ENCODE assay signal across 1 cellular context in the genomic region with DNA sequence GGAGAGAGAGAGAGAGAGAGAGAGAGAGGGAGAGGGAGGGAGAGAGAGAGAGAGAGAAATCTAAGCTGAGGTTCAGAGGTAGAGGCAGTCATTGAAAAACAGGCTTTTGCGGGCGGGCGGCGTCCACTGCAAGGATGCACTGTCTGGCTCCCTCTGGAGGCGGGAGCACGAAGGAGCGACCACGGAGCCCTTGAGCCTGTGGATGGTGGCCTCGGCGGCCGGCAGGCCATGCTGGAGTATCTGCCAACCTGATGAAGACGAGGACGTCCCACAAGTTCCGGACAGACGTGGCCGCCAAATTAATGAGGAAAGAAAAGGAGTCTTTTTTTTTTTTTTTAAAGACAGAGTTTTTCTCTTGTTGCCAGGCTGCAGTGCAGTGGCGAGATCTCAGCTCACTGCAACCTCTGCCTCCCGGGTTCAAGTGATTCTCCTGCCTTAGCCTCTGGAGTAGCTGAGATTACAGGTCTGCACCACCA.
TF ChIP-seq lines count a peak whose summit lies in the region.

No MANE protein-coding gene starts in this region.

TF ChIP-seq in K562, 482 proteins besides CTCF, POLR2A, EP300 and RAD21 (continued from another document):
- TF ChIP-seq SMAD2 (IDR thresholded peaks at IDR 0.05; ENCODE audit: low read depth, low read length), result no peak
- TF ChIP-seq, protein P1, sequence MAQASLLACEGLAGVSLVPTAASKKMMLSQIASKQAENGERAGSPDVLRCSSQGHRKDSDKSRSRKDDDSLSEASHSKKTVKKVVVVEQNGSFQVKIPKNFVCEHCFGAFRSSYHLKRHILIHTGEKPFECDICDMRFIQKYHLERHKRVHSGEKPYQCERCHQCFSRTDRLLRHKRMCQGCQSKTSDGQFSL (CRISPR knock-in tag; IDR thresholded peaks at IDR 0.05), result 0 out of 2 replicates have a peak, but pooled peaks have one; percentile 23
- TF ChIP-seq, protein P1 (tag; IDR thresholded peaks at IDR 0.05), result no peak
- no peak for TF ChIP-seq NFE2L1 (tag; IDR thresholded peaks at IDR 0.05; ENCODE audit: borderline replicate concordance, low read depth)
- TF ChIP-seq HDAC2 (IDR thresholded peaks at IDR 0.05), result 0 out of 2 replicates have a peak, but pooled peaks have one; percentile 26
- TF ChIP-seq BDP1 (IDR thresholded peaks at IDR 0.05; ENCODE audit: insufficient read depth, insufficient read length), result no peak
- no peak for TF ChIP-seq HNRNPL (IDR thresholded peaks at IDR 0.05; ENCODE audit: low read depth, low read length)
- TF ChIP-seq CEBPG (CRISPR knock-in tag; IDR thresholded peaks at IDR 0.05), result no peak
- no peak for TF ChIP-seq CEBPG (tag; conservative IDR thresholded peaks at IDR 0.05 in 1 of 2, IDR thresholded peaks at IDR 0.05 in 1 of 2)
- no peak for TF ChIP-seq MXI1 (IDR thresholded peaks at IDR 0.05; ENCODE audit: low read depth, low read length)
- 0 out of 2 replicates have a peak, but pooled peaks have one; percentile 65 for TF ChIP-seq LARP7 (IDR thresholded peaks at IDR 0.05)
- TF ChIP-seq RBM39 (optimal IDR thresholded peaks at IDR 0.05; ENCODE audit: low read depth, low read length), result peak; percentile 95
- peak in 2 of 3 experiments; percentile 45 to 46 for TF ChIP-seq YY1 (IDR thresholded peaks at IDR 0.05; ENCODE audit: borderline replicate concordance in 1 of 3, control insufficient read depth in 1 of 3, extremely low read depth in 1 of 3, insufficient read depth in 3 of 3, insufficient read length in 1 of 3, insufficient replicate concordance in 2 of 3, low read depth in 1 of 3, low read length in 2 of 3)
- no peak for TF ChIP-seq PTRF (tag; IDR thresholded peaks at IDR 0.05)
- TF ChIP-seq POLR2G (IDR thresholded peaks at IDR 0.05; ENCODE audit: low read depth, low read length), result no peak
- TF ChIP-seq, protein P2, sequence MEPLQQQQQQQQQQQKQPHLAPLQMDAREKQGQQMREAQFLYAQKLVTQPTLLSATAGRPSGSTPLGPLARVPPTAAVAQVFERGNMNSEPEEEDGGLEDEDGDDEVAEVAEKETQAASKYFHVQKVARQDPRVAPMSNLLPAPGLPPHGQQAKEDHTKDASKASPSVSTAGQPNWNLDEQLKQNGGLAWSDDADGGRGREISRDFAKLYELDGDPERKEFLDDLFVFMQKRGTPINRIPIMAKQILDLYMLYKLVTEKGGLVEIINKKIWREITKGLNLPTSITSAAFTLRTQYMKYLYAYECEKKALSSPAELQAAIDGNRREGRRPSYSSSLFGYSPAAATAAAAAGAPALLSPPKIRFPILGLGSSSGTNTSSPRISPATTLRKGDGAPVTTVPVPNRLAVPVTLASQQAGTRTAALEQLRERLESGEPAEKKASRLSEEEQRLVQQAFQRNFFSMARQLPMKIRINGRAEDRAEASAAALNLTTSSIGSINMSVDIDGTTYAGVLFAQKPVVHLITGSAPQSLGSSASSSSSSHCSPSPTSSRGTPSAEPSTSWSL (CRISPR knock-in tag; IDR thresholded peaks at IDR 0.05; ENCODE audit: borderline replicate concordance), result no peak
- no peak for TF ChIP-seq ELF2 (CRISPR knock-in tag; IDR thresholded peaks at IDR 0.05)
- TF ChIP-seq NR2C2 (CRISPR knock-in tag; IDR thresholded peaks at IDR 0.05), result no peak
- no peak for TF ChIP-seq NR2C2 (tag; IDR thresholded peaks at IDR 0.05)
- no peak for TF ChIP-seq ZNF780A (CRISPR knock-in tag; IDR thresholded peaks at IDR 0.05)
- peak; percentile 27 to 77; a peak in 2 of 4 replicates for TF ChIP-seq KDM1A (IDR thresholded peaks at IDR 0.05)
- TF ChIP-seq ZNF830 (CRISPR knock-in tag; IDR thresholded peaks at IDR 0.05), result no peak
- peak; percentile 51; the same call in 1 of the 2 replicates for TF ChIP-seq EP400 (IDR thresholded peaks at IDR 0.05)
- peak; percentile 88 for TF ChIP-seq SMC3 (conservative IDR thresholded peaks at IDR 0.05; ENCODE audit: insufficient read depth, low read depth, low read length)
- no peak for TF ChIP-seq ZNF77 (CRISPR knock-in tag; IDR thresholded peaks at IDR 0.05)
- no peak for TF ChIP-seq HMG20A (CRISPR knock-in tag; conservative IDR thresholded peaks at IDR 0.05)
- TF ChIP-seq, protein P3, sequence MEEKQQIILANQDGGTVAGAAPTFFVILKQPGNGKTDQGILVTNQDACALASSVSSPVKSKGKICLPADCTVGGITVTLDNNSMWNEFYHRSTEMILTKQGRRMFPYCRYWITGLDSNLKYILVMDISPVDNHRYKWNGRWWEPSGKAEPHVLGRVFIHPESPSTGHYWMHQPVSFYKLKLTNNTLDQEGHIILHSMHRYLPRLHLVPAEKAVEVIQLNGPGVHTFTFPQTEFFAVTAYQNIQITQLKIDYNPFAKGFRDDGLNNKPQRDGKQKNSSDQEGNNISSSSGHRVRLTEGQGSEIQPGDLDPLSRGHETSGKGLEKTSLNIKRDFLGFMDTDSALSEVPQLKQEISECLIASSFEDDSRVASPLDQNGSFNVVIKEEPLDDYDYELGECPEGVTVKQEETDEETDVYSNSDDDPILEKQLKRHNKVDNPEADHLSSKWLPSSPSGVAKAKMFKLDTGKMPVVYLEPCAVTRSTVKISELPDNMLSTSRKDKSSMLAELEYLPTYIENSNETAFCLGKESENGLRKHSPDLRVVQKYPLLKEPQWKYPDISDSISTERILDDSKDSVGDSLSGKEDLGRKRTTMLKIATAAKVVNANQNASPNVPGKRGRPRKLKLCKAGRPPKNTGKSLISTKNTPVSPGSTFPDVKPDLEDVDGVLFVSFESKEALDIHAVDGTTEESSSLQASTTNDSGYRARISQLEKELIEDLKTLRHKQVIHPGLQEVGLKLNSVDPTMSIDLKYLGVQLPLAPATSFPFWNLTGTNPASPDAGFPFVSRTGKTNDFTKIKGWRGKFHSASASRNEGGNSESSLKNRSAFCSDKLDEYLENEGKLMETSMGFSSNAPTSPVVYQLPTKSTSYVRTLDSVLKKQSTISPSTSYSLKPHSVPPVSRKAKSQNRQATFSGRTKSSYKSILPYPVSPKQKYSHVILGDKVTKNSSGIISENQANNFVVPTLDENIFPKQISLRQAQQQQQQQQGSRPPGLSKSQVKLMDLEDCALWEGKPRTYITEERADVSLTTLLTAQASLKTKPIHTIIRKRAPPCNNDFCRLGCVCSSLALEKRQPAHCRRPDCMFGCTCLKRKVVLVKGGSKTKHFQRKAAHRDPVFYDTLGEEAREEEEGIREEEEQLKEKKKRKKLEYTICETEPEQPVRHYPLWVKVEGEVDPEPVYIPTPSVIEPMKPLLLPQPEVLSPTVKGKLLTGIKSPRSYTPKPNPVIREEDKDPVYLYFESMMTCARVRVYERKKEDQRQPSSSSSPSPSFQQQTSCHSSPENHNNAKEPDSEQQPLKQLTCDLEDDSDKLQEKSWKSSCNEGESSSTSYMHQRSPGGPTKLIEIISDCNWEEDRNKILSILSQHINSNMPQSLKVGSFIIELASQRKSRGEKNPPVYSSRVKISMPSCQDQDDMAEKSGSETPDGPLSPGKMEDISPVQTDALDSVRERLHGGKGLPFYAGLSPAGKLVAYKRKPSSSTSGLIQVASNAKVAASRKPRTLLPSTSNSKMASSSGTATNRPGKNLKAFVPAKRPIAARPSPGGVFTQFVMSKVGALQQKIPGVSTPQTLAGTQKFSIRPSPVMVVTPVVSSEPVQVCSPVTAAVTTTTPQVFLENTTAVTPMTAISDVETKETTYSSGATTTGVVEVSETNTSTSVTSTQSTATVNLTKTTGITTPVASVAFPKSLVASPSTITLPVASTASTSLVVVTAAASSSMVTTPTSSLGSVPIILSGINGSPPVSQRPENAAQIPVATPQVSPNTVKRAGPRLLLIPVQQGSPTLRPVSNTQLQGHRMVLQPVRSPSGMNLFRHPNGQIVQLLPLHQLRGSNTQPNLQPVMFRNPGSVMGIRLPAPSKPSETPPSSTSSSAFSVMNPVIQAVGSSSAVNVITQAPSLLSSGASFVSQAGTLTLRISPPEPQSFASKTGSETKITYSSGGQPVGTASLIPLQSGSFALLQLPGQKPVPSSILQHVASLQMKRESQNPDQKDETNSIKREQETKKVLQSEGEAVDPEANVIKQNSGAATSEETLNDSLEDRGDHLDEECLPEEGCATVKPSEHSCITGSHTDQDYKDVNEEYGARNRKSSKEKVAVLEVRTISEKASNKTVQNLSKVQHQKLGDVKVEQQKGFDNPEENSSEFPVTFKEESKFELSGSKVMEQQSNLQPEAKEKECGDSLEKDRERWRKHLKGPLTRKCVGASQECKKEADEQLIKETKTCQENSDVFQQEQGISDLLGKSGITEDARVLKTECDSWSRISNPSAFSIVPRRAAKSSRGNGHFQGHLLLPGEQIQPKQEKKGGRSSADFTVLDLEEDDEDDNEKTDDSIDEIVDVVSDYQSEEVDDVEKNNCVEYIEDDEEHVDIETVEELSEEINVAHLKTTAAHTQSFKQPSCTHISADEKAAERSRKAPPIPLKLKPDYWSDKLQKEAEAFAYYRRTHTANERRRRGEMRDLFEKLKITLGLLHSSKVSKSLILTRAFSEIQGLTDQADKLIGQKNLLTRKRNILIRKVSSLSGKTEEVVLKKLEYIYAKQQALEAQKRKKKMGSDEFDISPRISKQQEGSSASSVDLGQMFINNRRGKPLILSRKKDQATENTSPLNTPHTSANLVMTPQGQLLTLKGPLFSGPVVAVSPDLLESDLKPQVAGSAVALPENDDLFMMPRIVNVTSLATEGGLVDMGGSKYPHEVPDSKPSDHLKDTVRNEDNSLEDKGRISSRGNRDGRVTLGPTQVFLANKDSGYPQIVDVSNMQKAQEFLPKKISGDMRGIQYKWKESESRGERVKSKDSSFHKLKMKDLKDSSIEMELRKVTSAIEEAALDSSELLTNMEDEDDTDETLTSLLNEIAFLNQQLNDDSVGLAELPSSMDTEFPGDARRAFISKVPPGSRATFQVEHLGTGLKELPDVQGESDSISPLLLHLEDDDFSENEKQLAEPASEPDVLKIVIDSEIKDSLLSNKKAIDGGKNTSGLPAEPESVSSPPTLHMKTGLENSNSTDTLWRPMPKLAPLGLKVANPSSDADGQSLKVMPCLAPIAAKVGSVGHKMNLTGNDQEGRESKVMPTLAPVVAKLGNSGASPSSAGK (IDR thresholded peaks at IDR 0.05), result peak; percentile 54
